In the genomic region with DNA sequence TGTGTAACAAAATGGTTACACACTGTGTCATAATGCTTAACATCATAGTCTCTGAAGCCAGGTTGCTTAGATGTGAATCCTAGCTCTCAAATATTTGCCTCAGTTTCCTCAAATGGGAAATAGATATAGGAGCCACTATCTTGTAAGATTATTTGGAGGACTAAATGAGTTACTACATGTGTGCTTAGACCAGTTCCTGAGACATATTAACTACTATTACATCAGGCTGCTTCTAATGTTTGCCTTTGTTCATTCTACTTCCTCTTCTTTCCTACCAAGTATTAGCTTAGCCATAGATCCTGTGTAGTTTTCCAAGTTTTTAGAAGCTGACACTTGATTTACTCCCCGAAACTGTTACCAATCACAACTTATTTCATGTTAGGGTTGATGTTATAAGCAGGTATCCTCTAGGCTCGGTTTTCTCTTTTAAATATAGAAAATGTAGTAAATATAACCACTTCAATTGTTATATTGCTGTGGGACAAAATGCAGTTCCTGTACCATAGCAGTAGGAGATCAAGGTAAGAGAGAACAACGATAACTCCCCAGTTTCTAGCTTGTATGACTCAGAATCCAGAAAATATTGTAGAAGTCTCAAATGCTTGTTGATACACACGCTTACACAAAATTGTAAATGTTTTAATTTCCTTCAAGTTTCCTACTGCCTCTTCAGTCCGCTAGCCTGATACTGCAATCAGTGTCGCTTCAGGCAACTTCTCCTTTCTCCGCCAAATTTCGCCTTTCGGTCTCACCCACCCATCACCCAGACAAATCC, we compare ENCODE assay signal across 9 cellular contexts. TPM values are rescaled to one million over a fixed set of nuclear protein-coding genes. Genes with fewer than 3 reads are reported as not detected.
DNase-seq lines count a peak whose midpoint lies in the region; ATAC-seq lines count a peak whose summit lies in the region.
"Had no signal": no experiment of that assay in that cellular context is flagged by ENCODE, and none has a peak within 500 bp of the region (broad histone marks: within the 10 kb centered on the region; RNA-seq: fewer than 3 reads in every experiment).

No MANE protein-coding gene starts in this region.

- H3K27ac Mint-ChIP-seq in activated naive CD8-positive, alpha-beta T cell treated with anti-CD3 and anti-CD28 coated beads, Interleukin-2, amount 50 U/mL, for 24 hours: no peak overlapping the region
- H3K27ac Mint-ChIP-seq in activated CD4-positive, alpha-beta T cell treated with anti-CD3 and anti-CD28 coated beads, Interleukin-2, amount 10 ng/mL, durations not matched to agents 7 days and 5 days: no peak overlapping the region
- H3K27ac Mint-ChIP-seq: activated naive CD8-positive, alpha-beta T cell had no signal

- peak overlapping the region; percentile 80 for H3K4me3 ChIP-seq in iPS-11a (ENCODE audit: low read depth, low read length)
- peak overlapping the region; percentile 90 to 98 (median 96) for H3K4me3 ChIP-seq in subcutaneous abdominal adipose tissue (ENCODE audit: low read depth in 1 of 5, low read length in 5 of 5)

- H3K36me3 ChIP-seq in subcutaneous abdominal adipose tissue (ENCODE audit: control insufficient read depth in 5 of 5, insufficient read depth in 5 of 5, low read length in 5 of 5): peaks cover 0 to 4% (median 3%) of the 10 kb centered on the region in 5 donors

- DNase-seq in DMS153 treated with DMSO at 0.1 percent for 48 hours (lab: John Stamatoyannopoulos, UW; ENCODE audit: unreplicated experiment) (peak; percentile 73), DMS153 (lab: John Stamatoyannopoulos, UW) (no peak), Kasumi-1 (lab: John Stamatoyannopoulos, UW) (peak; percentile 62 to 72), epidermal melanocyte (ENCODE audit: insufficient read length, low spot score) (no peak)
- no peak for DNase-seq in activated naive CD8-positive, alpha-beta T cell treated with anti-CD3 and anti-CD28 coated beads, Interleukin-2, amount 50 U/mL, for 24 hours
- DNase-seq in activated CD4-positive, alpha-beta T cell treated with anti-CD3 and anti-CD28 coated beads, Interleukin-2, amount 10 ng/mL, durations not matched to agents 7 days and 5 days: no peak

- H3K9ac ChIP-seq in subcutaneous abdominal adipose tissue (ENCODE audit: low read length in 5 of 5): peak overlapping the region; percentile 57 to 96 (median 92)

- H3K9me3 Mint-ChIP-seq in activated naive CD8-positive, alpha-beta T cell treated with anti-CD3 and anti-CD28 coated beads, Interleukin-2, amount 50 U/mL, for 24 hours: no peaks in the 10 kb centered on the region
- H3K9me3 Mint-ChIP-seq in activated CD4-positive, alpha-beta T cell treated with anti-CD3 and anti-CD28 coated beads, Interleukin-2, amount 10 ng/mL, durations not matched to agents 7 days and 5 days: no peaks in the 10 kb centered on the region

- peaks cover 0 to 37% (median 29%) of the 10 kb centered on the region in 5 donors for H3K4me1 ChIP-seq in subcutaneous abdominal adipose tissue (ENCODE audit: control insufficient read depth in 5 of 5, insufficient read depth in 5 of 5, low read length in 5 of 5)

- H3K27ac ChIP-seq in subcutaneous abdominal adipose tissue (ENCODE audit: low read depth, low read length): peak overlapping the region; percentile 81

- CTCF ChIA-PET in activated CD4-positive, alpha-beta T cell treated with anti-CD3 and anti-CD28 coated beads, Interleukin-2, amount 10 ng/mL, durations not matched to agents 7 days and 5 days (lab: Charles Lee): interaction anchor here (0.6 kb wide), 1 partner anchor 289 kb away, joined by 3 read pairs; no protein-coding TSS in a partner anchor

- no peak overlapping the region for H3K4me3 Mint-ChIP-seq in activated naive CD8-positive, alpha-beta T cell treated with anti-CD3 and anti-CD28 coated beads, Interleukin-2, amount 50 U/mL, for 24 hours
- no peak overlapping the region for H3K4me3 Mint-ChIP-seq in activated CD4-positive, alpha-beta T cell treated with anti-CD3 and anti-CD28 coated beads, Interleukin-2, amount 10 ng/mL, durations not matched to agents 7 days and 5 days
- H3K4me3 Mint-ChIP-seq: activated naive CD8-positive, alpha-beta T cell had no signal

- no peaks in the 10 kb centered on the region for H3K27me3 ChIP-seq in subcutaneous abdominal adipose tissue (ENCODE audit: control insufficient read depth in 5 of 5, insufficient read depth in 4 of 5, low read length in 5 of 5)

- peaks cover 8% of the 10 kb centered on the region for H3K36me3 Mint-ChIP-seq in activated naive CD8-positive, alpha-beta T cell treated with anti-CD3 and anti-CD28 coated beads, Interleukin-2, amount 50 U/mL, for 24 hours (ENCODE audit: low read depth)
- peaks cover 2% of the 10 kb centered on the region for H3K36me3 Mint-ChIP-seq in activated CD4-positive, alpha-beta T cell treated with anti-CD3 and anti-CD28 coated beads, Interleukin-2, amount 10 ng/mL, durations not matched to agents 7 days and 5 days (ENCODE audit: low read depth)

- POLR2A ChIA-PET in activated CD4-positive, alpha-beta T cell treated with anti-CD3 and anti-CD28 coated beads, Interleukin-2, amount 10 ng/mL, durations not matched to agents 7 days and 5 days (lab: Charles Lee): interaction anchor here (0.7 kb wide), 1 partner anchor 363 kb away, joined by 3 read pairs; a partner anchor contains a TSS

- ATAC-seq in activated naive CD8-positive, alpha-beta T cell treated with anti-CD3 and anti-CD28 coated beads, Interleukin-2, amount 50 U/mL, for 24 hours: peak; percentile 15

- H3K27me3 Mint-ChIP-seq in activated naive CD8-positive, alpha-beta T cell treated with anti-CD3 and anti-CD28 coated beads, Interleukin-2, amount 50 U/mL, for 24 hours: peaks cover 8% of the 10 kb centered on the region
- H3K27me3 Mint-ChIP-seq in activated CD4-positive, alpha-beta T cell treated with anti-CD3 and anti-CD28 coated beads, Interleukin-2, amount 10 ng/mL, durations not matched to agents 7 days and 5 days: peaks cover 6% of the 10 kb centered on the region

- peaks cover 10% of the 10 kb centered on the region for H3K4me1 Mint-ChIP-seq in activated naive CD8-positive, alpha-beta T cell treated with anti-CD3 and anti-CD28 coated beads, Interleukin-2, amount 50 U/mL, for 24 hours
- H3K4me1 Mint-ChIP-seq in activated CD4-positive, alpha-beta T cell treated with anti-CD3 and anti-CD28 coated beads, Interleukin-2, amount 10 ng/mL, durations not matched to agents 7 days and 5 days: peaks cover 7% of the 10 kb centered on the region

- no peaks in the 10 kb centered on the region for H3K9me3 ChIP-seq in subcutaneous abdominal adipose tissue (ENCODE audit: control insufficient read depth in 5 of 5, low read length in 5 of 5)

RNA-seq across cellular contexts. Expression of a gene that starts 0.7 kb away (rescaled TPM):
- 10 to 100 TPM; 48.6 to 52.5 TPM for total RNA-seq in activated CD4-positive, alpha-beta T cell treated with anti-CD3 and anti-CD28 coated beads, Interleukin-2, amount 10 ng/mL, durations not matched to agents 7 days and 5 days

Comparison
In these comparisons a context has a peak if more than half of its experiments do, and no peak if none do; other contexts are left out.
1. DNase-seq: peak in DMS153 treated with DMSO at 0.1 percent for 48 hours (single experiment) and Kasumi-1 (2 of 2); none in DMS153 (single experiment), activated naive CD8-positive, alpha-beta T cell treated with anti-CD3 and anti-CD28 coated beads, Interleukin-2, amount 50 U/mL, for 24 hours (single experiment), activated CD4-positive, alpha-beta T cell treated with anti-CD3 and anti-CD28 coated beads, Interleukin-2, amount 10 ng/mL, durations not matched to agents 7 days and 5 days (single experiment) and epidermal melanocyte (single experiment).